Comparison of ENCODE assay signal across 1 cellular context in the genomic region with DNA sequence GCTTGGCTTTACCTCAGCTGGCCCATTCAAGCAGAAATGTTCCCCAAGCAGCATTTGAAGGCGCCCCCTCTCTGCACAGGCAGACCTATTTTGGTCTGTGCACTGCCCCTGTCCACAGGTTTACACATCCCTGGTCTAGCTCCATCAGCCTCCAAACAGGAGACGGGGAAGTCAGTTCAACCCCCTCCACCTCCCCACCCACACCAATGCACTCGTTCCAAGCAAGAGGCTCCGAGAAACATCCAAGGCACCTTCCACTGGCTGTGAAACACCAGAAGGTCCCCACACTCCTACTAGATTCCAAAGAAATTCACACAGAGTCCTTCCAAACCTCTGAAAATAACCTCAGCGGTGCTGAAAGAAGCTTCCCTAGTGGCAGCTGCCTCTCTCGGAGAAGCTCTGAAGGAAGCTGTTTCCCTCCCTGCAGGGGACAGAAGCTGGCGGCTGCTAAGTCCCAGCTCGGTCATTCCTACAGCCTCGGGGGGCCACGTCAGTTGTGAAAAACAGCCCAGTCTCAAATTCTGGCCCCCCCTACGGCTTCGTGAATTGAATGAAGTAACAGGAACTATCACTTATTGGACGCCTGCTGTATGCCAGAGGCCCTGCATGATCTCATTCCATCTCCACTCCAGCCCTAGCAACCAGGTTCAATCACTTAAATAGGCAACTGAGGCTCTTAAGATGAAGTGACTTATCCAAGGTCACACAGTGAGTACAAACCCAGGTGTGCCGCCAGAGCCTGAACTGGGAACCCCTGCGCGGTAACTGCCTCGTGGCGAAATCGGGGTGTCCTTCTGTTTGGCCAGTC.
TF ChIP-seq lines count a peak whose summit lies in the region.

No MANE protein-coding gene starts in this region.

TF ChIP-seq in HepG2, 621 proteins besides CTCF, POLR2A, EP300 and RAD21 (continued from another document and continues in another):
- TF ChIP-seq, protein P1, sequence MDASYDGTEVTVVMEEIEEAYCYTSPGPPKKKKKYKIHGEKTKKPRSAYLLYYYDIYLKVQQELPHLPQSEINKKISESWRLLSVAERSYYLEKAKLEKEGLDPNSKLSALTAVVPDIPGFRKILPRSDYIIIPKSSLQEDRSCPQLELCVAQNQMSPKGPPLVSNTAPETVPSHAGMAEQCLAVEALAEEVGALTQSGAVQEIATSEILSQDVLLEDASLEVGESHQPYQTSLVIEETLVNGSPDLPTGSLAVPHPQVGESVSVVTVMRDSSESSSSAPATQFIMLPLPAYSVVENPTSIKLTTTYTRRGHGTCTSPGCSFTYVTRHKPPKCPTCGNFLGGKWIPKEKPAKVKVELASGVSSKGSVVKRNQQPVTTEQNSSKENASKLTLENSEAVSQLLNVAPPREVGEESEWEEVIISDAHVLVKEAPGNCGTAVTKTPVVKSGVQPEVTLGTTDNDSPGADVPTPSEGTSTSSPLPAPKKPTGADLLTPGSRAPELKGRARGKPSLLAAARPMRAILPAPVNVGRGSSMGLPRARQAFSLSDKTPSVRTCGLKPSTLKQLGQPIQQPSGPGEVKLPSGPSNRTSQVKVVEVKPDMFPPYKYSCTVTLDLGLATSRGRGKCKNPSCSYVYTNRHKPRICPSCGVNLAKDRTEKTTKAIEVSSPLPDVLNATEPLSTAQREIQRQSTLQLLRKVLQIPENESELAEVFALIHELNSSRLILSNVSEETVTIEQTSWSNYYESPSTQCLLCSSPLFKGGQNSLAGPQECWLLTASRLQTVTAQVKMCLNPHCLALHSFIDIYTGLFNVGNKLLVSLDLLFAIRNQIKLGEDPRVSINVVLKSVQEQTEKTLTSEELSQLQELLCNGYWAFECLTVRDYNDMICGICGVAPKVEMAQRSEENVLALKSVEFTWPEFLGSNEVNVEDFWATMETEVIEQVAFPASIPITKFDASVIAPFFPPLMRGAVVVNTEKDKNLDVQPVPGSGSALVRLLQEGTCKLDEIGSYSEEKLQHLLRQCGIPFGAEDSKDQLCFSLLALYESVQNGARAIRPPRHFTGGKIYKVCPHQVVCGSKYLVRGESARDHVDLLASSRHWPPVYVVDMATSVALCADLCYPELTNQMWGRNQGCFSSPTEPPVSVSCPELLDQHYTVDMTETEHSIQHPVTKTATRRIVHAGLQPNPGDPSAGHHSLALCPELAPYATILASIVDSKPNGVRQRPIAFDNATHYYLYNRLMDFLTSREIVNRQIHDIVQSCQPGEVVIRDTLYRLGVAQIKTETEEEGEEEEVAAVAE (CRISPR knock-in tag; IDR thresholded peaks at IDR 0.05; ENCODE audit: borderline replicate concordance) = no peak
- TF ChIP-seq, protein P2, sequence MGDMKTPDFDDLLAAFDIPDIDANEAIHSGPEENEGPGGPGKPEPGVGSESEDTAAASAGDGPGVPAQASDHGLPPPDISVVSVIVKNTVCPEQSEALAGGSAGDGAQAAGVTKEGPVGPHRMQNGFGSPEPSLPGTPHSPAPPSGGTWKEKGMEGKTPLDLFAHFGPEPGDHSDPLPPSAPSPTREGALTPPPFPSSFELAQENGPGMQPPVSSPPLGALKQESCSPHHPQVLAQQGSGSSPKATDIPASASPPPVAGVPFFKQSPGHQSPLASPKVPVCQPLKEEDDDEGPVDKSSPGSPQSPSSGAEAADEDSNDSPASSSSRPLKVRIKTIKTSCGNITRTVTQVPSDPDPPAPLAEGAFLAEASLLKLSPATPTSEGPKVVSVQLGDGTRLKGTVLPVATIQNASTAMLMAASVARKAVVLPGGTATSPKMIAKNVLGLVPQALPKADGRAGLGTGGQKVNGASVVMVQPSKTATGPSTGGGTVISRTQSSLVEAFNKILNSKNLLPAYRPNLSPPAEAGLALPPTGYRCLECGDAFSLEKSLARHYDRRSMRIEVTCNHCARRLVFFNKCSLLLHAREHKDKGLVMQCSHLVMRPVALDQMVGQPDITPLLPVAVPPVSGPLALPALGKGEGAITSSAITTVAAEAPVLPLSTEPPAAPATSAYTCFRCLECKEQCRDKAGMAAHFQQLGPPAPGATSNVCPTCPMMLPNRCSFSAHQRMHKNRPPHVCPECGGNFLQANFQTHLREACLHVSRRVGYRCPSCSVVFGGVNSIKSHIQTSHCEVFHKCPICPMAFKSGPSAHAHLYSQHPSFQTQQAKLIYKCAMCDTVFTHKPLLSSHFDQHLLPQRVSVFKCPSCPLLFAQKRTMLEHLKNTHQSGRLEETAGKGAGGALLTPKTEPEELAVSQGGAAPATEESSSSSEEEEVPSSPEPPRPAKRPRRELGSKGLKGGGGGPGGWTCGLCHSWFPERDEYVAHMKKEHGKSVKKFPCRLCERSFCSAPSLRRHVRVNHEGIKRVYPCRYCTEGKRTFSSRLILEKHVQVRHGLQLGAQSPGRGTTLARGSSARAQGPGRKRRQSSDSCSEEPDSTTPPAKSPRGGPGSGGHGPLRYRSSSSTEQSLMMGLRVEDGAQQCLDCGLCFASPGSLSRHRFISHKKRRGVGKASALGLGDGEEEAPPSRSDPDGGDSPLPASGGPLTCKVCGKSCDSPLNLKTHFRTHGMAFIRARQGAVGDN (CRISPR knock-in tag; IDR thresholded peaks at IDR 0.05) = no peak
- 0 out of 2 replicates have a peak, but pooled peaks have one; percentile 68 for TF ChIP-seq ZNF318 (CRISPR knock-in tag; IDR thresholded peaks at IDR 0.05)
- no peak for TF ChIP-seq TSC22D2 (CRISPR knock-in tag; IDR thresholded peaks at IDR 0.05; ENCODE audit: borderline replicate concordance)
- no peak for TF ChIP-seq KDM5A (IDR thresholded peaks at IDR 0.05; ENCODE audit: borderline replicate concordance, low read length)
- TF ChIP-seq TEAD3 (CRISPR knock-in tag; optimal IDR thresholded peaks at IDR 0.05; ENCODE audit: borderline replicate concordance) = no peak
- TF ChIP-seq ZNF792 (CRISPR knock-in tag; IDR thresholded peaks at IDR 0.05) = no peak
- TF ChIP-seq FLYWCH1 (CRISPR knock-in tag; IDR thresholded peaks at IDR 0.05) = no peak
- TF ChIP-seq ZFYVE20 (CRISPR knock-in tag; IDR thresholded peaks at IDR 0.05; ENCODE audit: borderline replicate concordance, low read depth) = 0 out of 2 replicates have a peak, but pooled peaks have one; percentile 12
- no peak for TF ChIP-seq ZSCAN12 (CRISPR knock-in tag; IDR thresholded peaks at IDR 0.05)
- no peak for TF ChIP-seq CEBPB (IDR thresholded peaks at IDR 0.05; ENCODE audit: borderline replicate concordance, low read depth, low read length)
- no peak for TF ChIP-seq WIZ (CRISPR knock-in tag; IDR thresholded peaks at IDR 0.05)
- TF ChIP-seq MIER2 (CRISPR knock-in tag; IDR thresholded peaks at IDR 0.05) = peak; percentile 14; the same call in 1 of the 2 replicates
- no peak for TF ChIP-seq DNMT3B (CRISPR knock-in tag; conservative IDR thresholded peaks at IDR 0.05)
- TF ChIP-seq E2F1 (CRISPR knock-in tag; IDR thresholded peaks at IDR 0.05) = no peak
- TF ChIP-seq ZFP62 (CRISPR knock-in tag; IDR thresholded peaks at IDR 0.05) = no peak
- TF ChIP-seq ZNF574 (CRISPR knock-in tag; IDR thresholded peaks at IDR 0.05) = 0 out of 2 replicates have a peak, but pooled peaks have one; percentile 1
- TF ChIP-seq ZNF292 (CRISPR knock-in tag; IDR thresholded peaks at IDR 0.05; ENCODE audit: borderline replicate concordance, low read depth) = 0 out of 2 replicates have a peak, but pooled peaks have one; percentile 16
- TF ChIP-seq, protein P3, sequence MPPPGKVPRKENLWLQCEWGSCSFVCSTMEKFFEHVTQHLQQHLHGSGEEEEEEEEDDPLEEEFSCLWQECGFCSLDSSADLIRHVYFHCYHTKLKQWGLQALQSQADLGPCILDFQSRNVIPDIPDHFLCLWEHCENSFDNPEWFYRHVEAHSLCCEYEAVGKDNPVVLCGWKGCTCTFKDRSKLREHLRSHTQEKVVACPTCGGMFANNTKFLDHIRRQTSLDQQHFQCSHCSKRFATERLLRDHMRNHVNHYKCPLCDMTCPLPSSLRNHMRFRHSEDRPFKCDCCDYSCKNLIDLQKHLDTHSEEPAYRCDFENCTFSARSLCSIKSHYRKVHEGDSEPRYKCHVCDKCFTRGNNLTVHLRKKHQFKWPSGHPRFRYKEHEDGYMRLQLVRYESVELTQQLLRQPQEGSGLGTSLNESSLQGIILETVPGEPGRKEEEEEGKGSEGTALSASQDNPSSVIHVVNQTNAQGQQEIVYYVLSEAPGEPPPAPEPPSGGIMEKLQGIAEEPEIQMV (CRISPR knock-in tag; IDR thresholded peaks at IDR 0.05; ENCODE audit: low read depth) = 0 out of 2 replicates have a peak, but pooled peaks have one; percentile 35
- no peak for TF ChIP-seq ZNF460 (CRISPR knock-in tag; IDR thresholded peaks at IDR 0.05; ENCODE audit: borderline replicate concordance)
- TF ChIP-seq, protein P4, sequence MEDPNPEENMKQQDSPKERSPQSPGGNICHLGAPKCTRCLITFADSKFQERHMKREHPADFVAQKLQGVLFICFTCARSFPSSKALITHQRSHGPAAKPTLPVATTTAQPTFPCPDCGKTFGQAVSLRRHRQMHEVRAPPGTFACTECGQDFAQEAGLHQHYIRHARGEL (CRISPR knock-in tag; IDR thresholded peaks at IDR 0.05) = no peak
- no peak for TF ChIP-seq ZNF788 (CRISPR knock-in tag; IDR thresholded peaks at IDR 0.05; ENCODE audit: borderline replicate concordance)
- TF ChIP-seq ZNF776 (CRISPR knock-in tag; IDR thresholded peaks at IDR 0.05) = no peak
- TF ChIP-seq TAF15 (IDR thresholded peaks at IDR 0.05; ENCODE audit: low read depth, low read length, poor library complexity, severe bottlenecking) = no peak
- no peak for TF ChIP-seq ZNF225 (CRISPR knock-in tag; IDR thresholded peaks at IDR 0.05)
- 0 out of 2 replicates have a peak, but pooled peaks have one; percentile 27 for TF ChIP-seq MEF2D (CRISPR knock-in tag; IDR thresholded peaks at IDR 0.05)
